Comparison of ENCODE assay signal across 19 cellular contexts in genomic region chr9:124781967-124782660, GRCh38. TPM values are rescaled to one million over a fixed set of nuclear protein-coding genes. Genes with fewer than 3 reads are reported as not detected.
DNase-seq lines count a peak whose midpoint lies in the region; ATAC-seq and TF ChIP-seq lines count a peak whose summit lies in the region.
"Had no signal": no experiment of that assay in that cellular context is flagged by ENCODE, and none has a peak within 500 bp of the region (broad histone marks: within the 10 kb centered on the region; RNA-seq: fewer than 3 reads in every experiment).

No MANE protein-coding gene starts in this region.

- H3K4me2 ChIP-seq in osteoblast (ENCODE audit: insufficient read depth, low read length), result no peak overlapping the region

- POLR2A ChIA-PET in activated naive CD8-positive, alpha-beta T cell treated with anti-CD3 and anti-CD28 coated beads, Interleukin-2, amount 10 ng/mL, durations not matched to agents 7 days and 5 days (lab: Charles Lee), result interaction anchor here (1.2 kb wide), 1 partner anchor 79 kb away, joined by 3 read pairs; no protein-coding TSS in a partner anchor

- DNase-seq in activated naive CD8-positive, alpha-beta T cell treated with anti-CD3 and anti-CD28 coated beads, Interleukin-2, amount 10 ng/mL, durations not matched to agents 7 days and 5 days, result peak; percentile 19
- no peak for DNase-seq in activated naive CD8-positive, alpha-beta T cell treated with anti-CD3 and anti-CD28 coated beads, Interleukin-2, amount 50 U/mL, for 24 hours
- DNase-seq in endodermal cell (peak; percentile 38), osteoblast (ENCODE audit: insufficient read length, low spot score, missing footprints) (peak; percentile 49), ureter (ENCODE audit: low spot score) (peak; percentile 38), putamen (ENCODE audit: low spot score) (no peak), NCI-H2029 (lab: John Stamatoyannopoulos, UW) (no peak)
- DNase-seq: activated CD4-positive, CD25-positive, alpha-beta regulatory T cell; activated naive CD4-positive, alpha-beta T cell; CD4-positive, CD25-positive, alpha-beta regulatory T cell; foreskin keratinocyte; H9; left colon; NCI-H1694; NCI-H226; stimulated activated CD4-positive, alpha-beta T cell treated with anti-CD3 and anti-CD28 coated beads, Interleukin-4, amount 100 ng/mL, for 24 hours had no signal

- H3K9me3 ChIP-seq in endodermal cell (ENCODE audit: control insufficient read depth, low read length) (no peaks in the 10 kb centered on the region), osteoblast (ENCODE audit: low read depth, low read length) (no peaks in the 10 kb centered on the region)
- H3K9me3 ChIP-seq: pancreas had no signal

- H3K9me3 Mint-ChIP-seq in activated naive CD8-positive, alpha-beta T cell treated with anti-CD3 and anti-CD28 coated beads, Interleukin-2, amount 10 ng/mL, durations not matched to agents 7 days and 5 days, result no peaks in the 10 kb centered on the region
- H3K9me3 Mint-ChIP-seq in activated naive CD8-positive, alpha-beta T cell treated with anti-CD3 and anti-CD28 coated beads, Interleukin-2, amount 50 U/mL, for 24 hours, result no peaks in the 10 kb centered on the region
- H3K9me3 Mint-ChIP-seq in endodermal cell, result no peaks in the 10 kb centered on the region
- H3K9me3 Mint-ChIP-seq in stimulated activated memory B cell treated with anti-CD40 and anti-IgM and Interleukin-4, amounts not matched to agents 10 μg/mL and 1 μg/mL and 100 μg/mL, for 72 hours, result no peaks in the 10 kb centered on the region
- H3K9me3 Mint-ChIP-seq: CD4-positive, CD25-positive, alpha-beta regulatory T cell had no signal

- no peak overlapping the region for H3K9ac ChIP-seq in endodermal cell (ENCODE audit: extremely low read depth, low read length, poor library complexity, severe bottlenecking)

- no peak overlapping the region for H3K27ac ChIP-seq in endodermal cell (ENCODE audit: low read depth, low read length)
- H3K27ac ChIP-seq in osteoblast (ENCODE audit: low read depth, low read length), result no peak overlapping the region
- H3K27ac ChIP-seq: foreskin keratinocyte, pancreas had no signal

- H4K20me1 ChIP-seq in osteoblast (ENCODE audit: insufficient read depth, low read length), result no peaks in the 10 kb centered on the region

- H3K4me3 ChIP-seq in endodermal cell (ENCODE audit: low read length) (no peak overlapping the region), osteoblast (ENCODE audit: insufficient read depth, low read length) (no peak overlapping the region)
- H3K4me3 ChIP-seq: pancreas, skin epidermis had no signal

- no peaks in the 10 kb centered on the region for H3K36me3 Mint-ChIP-seq in activated naive CD8-positive, alpha-beta T cell treated with anti-CD3 and anti-CD28 coated beads, Interleukin-2, amount 10 ng/mL, durations not matched to agents 7 days and 5 days
- H3K36me3 Mint-ChIP-seq in activated naive CD8-positive, alpha-beta T cell treated with anti-CD3 and anti-CD28 coated beads, Interleukin-2, amount 50 U/mL, for 24 hours (ENCODE audit: low read depth), result no peaks in the 10 kb centered on the region
- peaks cover 4% of the 10 kb centered on the region for H3K36me3 Mint-ChIP-seq in endodermal cell (ENCODE audit: low read depth)
- no peaks in the 10 kb centered on the region for H3K36me3 Mint-ChIP-seq in stimulated activated memory B cell treated with anti-CD40 and anti-IgM and Interleukin-4, amounts not matched to agents 10 μg/mL and 1 μg/mL and 100 μg/mL, for 72 hours
- H3K36me3 Mint-ChIP-seq: CD4-positive, CD25-positive, alpha-beta regulatory T cell had no signal

- no peaks in the 10 kb centered on the region for H3K4me1 Mint-ChIP-seq in activated naive CD8-positive, alpha-beta T cell treated with anti-CD3 and anti-CD28 coated beads, Interleukin-2, amount 10 ng/mL, durations not matched to agents 7 days and 5 days
- no peaks in the 10 kb centered on the region for H3K4me1 Mint-ChIP-seq in activated naive CD8-positive, alpha-beta T cell treated with anti-CD3 and anti-CD28 coated beads, Interleukin-2, amount 50 U/mL, for 24 hours
- H3K4me1 Mint-ChIP-seq in endodermal cell, result peaks cover 23% of the 10 kb centered on the region
- H3K4me1 Mint-ChIP-seq in stimulated activated memory B cell treated with anti-CD40 and anti-IgM and Interleukin-4, amounts not matched to agents 10 μg/mL and 1 μg/mL and 100 μg/mL, for 72 hours, result no peaks in the 10 kb centered on the region

- WGBS in endodermal cell (ENCODE audit: insufficient coverage in 1 of 2, insufficient read length in 1 of 2), 2 experiments, result 93 to 94% methylated on average over 3 of the region's 3 CpGs

- H3K4me1 ChIP-seq in endodermal cell (ENCODE audit: control insufficient read depth, insufficient read depth, low read length) (peaks cover 4% of the 10 kb centered on the region), osteoblast (ENCODE audit: insufficient read depth, low read length) (peaks cover 21% of the 10 kb centered on the region)
- H3K4me1 ChIP-seq: pancreas had no signal

- no peak overlapping the region for H3K27ac Mint-ChIP-seq in activated naive CD8-positive, alpha-beta T cell treated with anti-CD3 and anti-CD28 coated beads, Interleukin-2, amount 10 ng/mL, durations not matched to agents 7 days and 5 days
- no peak overlapping the region for H3K27ac Mint-ChIP-seq in activated naive CD8-positive, alpha-beta T cell treated with anti-CD3 and anti-CD28 coated beads, Interleukin-2, amount 50 U/mL, for 24 hours
- no peak overlapping the region for H3K27ac Mint-ChIP-seq in endodermal cell
- no peak overlapping the region for H3K27ac Mint-ChIP-seq in stimulated activated memory B cell treated with anti-CD40 and anti-IgM and Interleukin-4, amounts not matched to agents 10 μg/mL and 1 μg/mL and 100 μg/mL, for 72 hours
- H3K27ac Mint-ChIP-seq: CD4-positive, CD25-positive, alpha-beta regulatory T cell had no signal

- no peak for TF ChIP-seq CTCF in endodermal cell (conservative IDR thresholded peaks at IDR 0.05)
- no peak for TF ChIP-seq CTCF in osteoblast (IDR thresholded peaks at IDR 0.05; ENCODE audit: extremely low read depth, low read depth, low read length)

- H3K79me2 ChIP-seq in osteoblast (ENCODE audit: insufficient read depth, low read length), result no peaks in the 10 kb centered on the region

- H3K4me3 Mint-ChIP-seq in activated naive CD8-positive, alpha-beta T cell treated with anti-CD3 and anti-CD28 coated beads, Interleukin-2, amount 10 ng/mL, durations not matched to agents 7 days and 5 days, result no peak overlapping the region
- H3K4me3 Mint-ChIP-seq in activated naive CD8-positive, alpha-beta T cell treated with anti-CD3 and anti-CD28 coated beads, Interleukin-2, amount 50 U/mL, for 24 hours, result no peak overlapping the region
- no peak overlapping the region for H3K4me3 Mint-ChIP-seq in endodermal cell
- H3K4me3 Mint-ChIP-seq in stimulated activated memory B cell treated with anti-CD40 and anti-IgM and Interleukin-4, amounts not matched to agents 10 μg/mL and 1 μg/mL and 100 μg/mL, for 72 hours, result no peak overlapping the region
- H3K4me3 Mint-ChIP-seq: CD4-positive, CD25-positive, alpha-beta regulatory T cell; H9 had no signal

- H2AFZ ChIP-seq in osteoblast (ENCODE audit: low read length), result no peak overlapping the region

- ATAC-seq in activated naive CD8-positive, alpha-beta T cell treated with anti-CD3 and anti-CD28 coated beads, Interleukin-2, amount 10 ng/mL, durations not matched to agents 7 days and 5 days (ENCODE audit: low read depth), result no peak
- ATAC-seq in activated naive CD8-positive, alpha-beta T cell treated with anti-CD3 and anti-CD28 coated beads, Interleukin-2, amount 50 U/mL, for 24 hours, result no peak
- ATAC-seq in stimulated activated memory B cell treated with anti-CD40 and anti-IgM and Interleukin-4, amounts not matched to agents 10 μg/mL and 1 μg/mL and 100 μg/mL, for 72 hours, result no peak
- ATAC-seq: foreskin keratinocyte, left colon, pancreas had no signal

- H3K27me3 ChIP-seq in endodermal cell (ENCODE audit: control insufficient read depth, insufficient read depth, low read length, poor library complexity, severe bottlenecking) (no peaks in the 10 kb centered on the region), osteoblast (ENCODE audit: insufficient read depth, low read length) (peaks cover 2% of the 10 kb centered on the region)
- H3K27me3 ChIP-seq: pancreas had no signal

- H3K36me3 ChIP-seq in endodermal cell (ENCODE audit: control insufficient read depth, insufficient read depth, low read length) (no peaks in the 10 kb centered on the region), osteoblast (ENCODE audit: insufficient read depth, low read length) (no peaks in the 10 kb centered on the region)
- H3K36me3 ChIP-seq: pancreas had no signal

- H3K27me3 Mint-ChIP-seq in activated naive CD8-positive, alpha-beta T cell treated with anti-CD3 and anti-CD28 coated beads, Interleukin-2, amount 10 ng/mL, durations not matched to agents 7 days and 5 days, result peaks cover 18% of the 10 kb centered on the region
- peaks cover 4% of the 10 kb centered on the region for H3K27me3 Mint-ChIP-seq in activated naive CD8-positive, alpha-beta T cell treated with anti-CD3 and anti-CD28 coated beads, Interleukin-2, amount 50 U/mL, for 24 hours
- H3K27me3 Mint-ChIP-seq in endodermal cell (ENCODE audit: insufficient read depth), result peaks cover 5% of the 10 kb centered on the region
- H3K27me3 Mint-ChIP-seq in stimulated activated memory B cell treated with anti-CD40 and anti-IgM and Interleukin-4, amounts not matched to agents 10 μg/mL and 1 μg/mL and 100 μg/mL, for 72 hours, result no peaks in the 10 kb centered on the region

RNA-seq across cellular contexts. Expression of gene OLFML2A, which starts 5.2 kb away (rescaled TPM):
- not detected for total RNA-seq in activated naive CD8-positive, alpha-beta T cell treated with anti-CD3 and anti-CD28 coated beads, Interleukin-2, amount 10 ng/mL, durations not matched to agents 7 days and 5 days
- total RNA-seq in endodermal cell (10 to 100 TPM; 28.1 to 31.2 TPM), osteoblast (27.1 and 29.7 TPM in 2 replicates), ureter (13.1 TPM)
- polyA plus RNA-seq in endodermal cell (2013, experiment 1 of 2), result 8.2 TPM
- polyA plus RNA-seq in endodermal cell (2013, experiment 2 of 2), result 7.8 TPM
- total RNA-seq: CD4-positive, CD25-positive, alpha-beta regulatory T cell had no signal
- polyA plus RNA-seq: CD4-positive, CD25-positive, alpha-beta regulatory T cell had no signal

RNA-seq across cellular contexts. Expression of gene NR6A1, which starts 11.0 kb away (rescaled TPM):
- total RNA-seq in activated naive CD8-positive, alpha-beta T cell treated with anti-CD3 and anti-CD28 coated beads, Interleukin-2, amount 10 ng/mL, durations not matched to agents 7 days and 5 days, result under 1 TPM; 0.06 to 0.11 TPM
- total RNA-seq in endodermal cell, result 100 to 1,000 TPM; 168 to 206 TPM
- 47.4 TPM for polyA plus RNA-seq in endodermal cell (2013, experiment 1 of 2)
- 49.5 TPM for polyA plus RNA-seq in endodermal cell (2013, experiment 2 of 2)
- 0.36 and 0.88 TPM in 2 replicates for total RNA-seq in osteoblast
- total RNA-seq in ureter, result 5.0 TPM
- polyA plus RNA-seq: CD4-positive, CD25-positive, alpha-beta regulatory T cell had no signal

Comparison
In these comparisons a context has a peak if more than half of its experiments do, and no peak if none do; other contexts are left out.
1. DNase-seq: peak in activated naive CD8-positive, alpha-beta T cell treated with anti-CD3 and anti-CD28 coated beads, Interleukin-2, amount 10 ng/mL, durations not matched to agents 7 days and 5 days (single experiment), endodermal cell (single experiment), osteoblast (single experiment) and ureter (single experiment); none in activated naive CD8-positive, alpha-beta T cell treated with anti-CD3 and anti-CD28 coated beads, Interleukin-2, amount 50 U/mL, for 24 hours (single experiment), putamen (single experiment) and NCI-H2029 (single experiment).
2. RNA of gene OLFML2A, which starts 5.2 kb away (total RNA-seq): 28.1 to 31.2 TPM in endodermal cell, 27.1 to 29.7 TPM in osteoblast and 13.1 TPM in ureter (single experiment); not detected in activated naive CD8-positive, alpha-beta T cell treated with anti-CD3 and anti-CD28 coated beads, Interleukin-2, amount 10 ng/mL, durations not matched to agents 7 days and 5 days; every median in the first group is over 10 times any median in the second.
3. RNA of gene NR6A1, which starts 11.0 kb away (total RNA-seq): 168 to 206 TPM in endodermal cell; 5.0 TPM in ureter (single experiment), 0.36 to 0.88 TPM in osteoblast and 0.06 to 0.11 TPM in activated naive CD8-positive, alpha-beta T cell treated with anti-CD3 and anti-CD28 coated beads, Interleukin-2, amount 10 ng/mL, durations not matched to agents 7 days and 5 days; every median in the first group is over 10 times any median in the second.